7 cellular contexts compared by ENCODE assay signal in genomic region chr1:192579319-192579738, GRCh38. TPM values are rescaled to one million over a fixed set of nuclear protein-coding genes. Genes with fewer than 3 reads are reported as not detected.
DNase-seq lines count a peak whose midpoint lies in the region; ATAC-seq and TF ChIP-seq lines count a peak whose summit lies in the region.

No MANE protein-coding gene starts in this region.

- peak; percentile 49 for DNase-seq in M059J (ENCODE audit: low read depth)
- peak; percentile 25 for DNase-seq in effector CD4-positive, alpha-beta T cell
- DNase-seq in stimulated activated effector memory CD8-positive, alpha-beta T cell treated with anti-CD3 and anti-CD28 coated beads, Interleukin-12 subunit alpha, Interleukin-12 subunit beta, amount 100 ng/mL, for 72 hours (ENCODE audit: low spot score in 2 of 2) = no peak
- no peak for DNase-seq in NCI-H748 treated with DMSO at 0.1 percent for 48 hours (lab: John Stamatoyannopoulos, UW)
- no peak for DNase-seq in activated CD4-positive, alpha-beta T cell treated with anti-CD3 and anti-CD28 coated beads for 4 hours

- peak; percentile 66 for TF ChIP-seq POLR2A in GM19099 (IDR thresholded peaks at IDR 0.05; ENCODE audit: extremely low read depth, insufficient read length, low read depth)

- peak overlapping the region; percentile 98 for H3K27ac Mint-ChIP-seq in stimulated activated effector memory CD8-positive, alpha-beta T cell treated with anti-CD3 and anti-CD28 coated beads, Interleukin-12 subunit alpha, Interleukin-12 subunit beta, amount 100 ng/mL, for 72 hours

- ATAC-seq in stimulated activated effector memory CD8-positive, alpha-beta T cell treated with anti-CD3 and anti-CD28 coated beads, Interleukin-12 subunit alpha, Interleukin-12 subunit beta, amount 100 ng/mL, for 72 hours = peak; percentile 60
- no peak for ATAC-seq in GM19328 (IDR thresholded peaks at IDR 0.05; ENCODE audit: unreplicated experiment)

- peaks cover 63% of the 10 kb centered on the region for H3K36me3 Mint-ChIP-seq in stimulated activated effector memory CD8-positive, alpha-beta T cell treated with anti-CD3 and anti-CD28 coated beads, Interleukin-12 subunit alpha, Interleukin-12 subunit beta, amount 100 ng/mL, for 72 hours

- no peaks in the 10 kb centered on the region for H3K9me3 Mint-ChIP-seq in stimulated activated effector memory CD8-positive, alpha-beta T cell treated with anti-CD3 and anti-CD28 coated beads, Interleukin-12 subunit alpha, Interleukin-12 subunit beta, amount 100 ng/mL, for 72 hours

- peak overlapping the region; percentile 81 for H3K4me3 Mint-ChIP-seq in stimulated activated effector memory CD8-positive, alpha-beta T cell treated with anti-CD3 and anti-CD28 coated beads, Interleukin-12 subunit alpha, Interleukin-12 subunit beta, amount 100 ng/mL, for 72 hours

- H3K4me1 Mint-ChIP-seq in stimulated activated effector memory CD8-positive, alpha-beta T cell treated with anti-CD3 and anti-CD28 coated beads, Interleukin-12 subunit alpha, Interleukin-12 subunit beta, amount 100 ng/mL, for 72 hours = peaks cover 27% of the 10 kb centered on the region

RNA-seq across cellular contexts. Expression of gene RGS1, which starts 3.8 kb away (rescaled TPM):
- not detected in 2 replicates for total RNA-seq in M059J (2014; rRNA removed; shearing (Covaris generic))

RNA-seq across cellular contexts. Expression of gene RGS13, which starts 56.6 kb away (rescaled TPM):
- 0.20 TPM in 1 of 2 replicates, not detected in the other for total RNA-seq in M059J (2014; rRNA removed; shearing (Covaris generic))

Comparison
In these comparisons a context has a peak if more than half of its experiments do, and no peak if none do; other contexts are left out.
1. DNase-seq: peak in M059J (single experiment) and effector CD4-positive, alpha-beta T cell (single experiment); none in stimulated activated effector memory CD8-positive, alpha-beta T cell treated with anti-CD3 and anti-CD28 coated beads, Interleukin-12 subunit alpha, Interleukin-12 subunit beta, amount 100 ng/mL, for 72 hours (0 of 2), NCI-H748 treated with DMSO at 0.1 percent for 48 hours (single experiment) and activated CD4-positive, alpha-beta T cell treated with anti-CD3 and anti-CD28 coated beads for 4 hours (0 of 2).